ENCODE assay signal across 9 cellular contexts in the genomic region with DNA sequence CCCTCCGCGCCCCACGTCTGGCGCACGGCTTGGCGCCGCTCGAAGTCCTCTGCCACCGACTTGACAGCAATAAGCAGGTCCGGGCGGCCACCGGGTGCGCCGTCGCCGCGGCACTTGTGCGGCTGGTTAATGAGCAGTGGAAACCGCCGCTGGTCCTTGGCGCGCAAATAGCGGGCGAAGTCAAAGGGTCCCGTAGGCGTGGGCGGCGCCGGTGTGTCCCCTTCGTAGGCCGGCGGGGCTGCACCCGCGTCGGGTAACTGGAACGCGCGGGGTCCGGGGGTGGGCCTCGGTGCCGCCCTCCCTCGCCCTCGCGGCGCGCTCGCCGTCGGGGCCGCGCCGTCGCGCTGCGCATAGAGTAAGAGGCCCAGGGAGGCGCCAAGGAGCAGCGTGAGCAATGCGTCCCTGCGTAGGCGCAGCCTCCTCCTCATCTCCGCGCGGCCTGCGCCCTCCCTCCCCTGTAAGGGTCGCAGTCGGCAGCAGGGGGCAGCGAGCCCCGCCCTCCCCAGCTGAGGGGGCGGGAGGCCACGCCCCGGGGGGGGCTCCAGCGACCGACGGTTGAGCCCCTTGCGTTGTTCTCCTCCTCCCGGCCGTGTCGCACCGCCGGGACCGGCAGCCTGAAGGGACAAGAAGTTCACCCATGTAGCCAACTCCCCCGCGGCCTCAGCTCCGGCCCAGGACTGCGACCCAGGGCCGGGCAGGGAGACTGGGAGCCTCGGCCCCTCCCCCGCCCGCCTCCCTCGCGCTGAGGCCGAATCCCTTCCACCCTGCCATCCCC. TPM values are rescaled to one million over a fixed set of nuclear protein-coding genes. Genes with fewer than 3 reads are reported as not detected.
DNase-seq lines count a peak whose midpoint lies in the region; ATAC-seq and TF ChIP-seq lines count a peak whose summit lies in the region.
"Had no signal": no experiment of that assay in that cellular context is flagged by ENCODE, and none has a peak within 500 bp of the region (broad histone marks: within the 10 kb centered on the region; RNA-seq: fewer than 3 reads in every experiment).

No MANE protein-coding gene starts in this region.

- peaks cover 42% of the 10 kb centered on the region for H3K36me3 Mint-ChIP-seq in activated CD4-positive, alpha-beta T cell treated with anti-CD3 and anti-CD28 coated beads, Interleukin-2, amount 10 ng/mL, durations not matched to agents 24 days and 14 days (ENCODE audit: low read depth)
- peaks cover 28 to 34% of the 10 kb centered on the region in 2 donors for H3K36me3 Mint-ChIP-seq in naive B cell

- no peaks in the 10 kb centered on the region for H3K9me3 ChIP-seq in vagina

- peaks cover 30% of the 10 kb centered on the region for H3K4me1 Mint-ChIP-seq in activated CD4-positive, alpha-beta T cell treated with anti-CD3 and anti-CD28 coated beads, Interleukin-2, amount 10 ng/mL, durations not matched to agents 24 days and 14 days
- H3K4me1 Mint-ChIP-seq in naive B cell, result peaks cover 21 to 27% (median 23%) of the 10 kb centered on the region in 3 donors

- H3K27me3 ChIP-seq in vagina, result no peaks in the 10 kb centered on the region

- no peaks in the 10 kb centered on the region for H3K9me3 Mint-ChIP-seq in activated CD4-positive, alpha-beta T cell treated with anti-CD3 and anti-CD28 coated beads, Interleukin-2, amount 10 ng/mL, durations not matched to agents 24 days and 14 days
- H3K9me3 Mint-ChIP-seq in naive B cell, result no peaks in the 10 kb centered on the region

- peak; percentile 40 for ATAC-seq in HG03354 (IDR thresholded peaks at IDR 0.05; ENCODE audit: poor library complexity, severe bottlenecking, unreplicated experiment)
- peak; percentile 50 to 56 for ATAC-seq in naive B cell (ENCODE audit: low read depth in 2 of 2)
- ATAC-seq in HG03095 (IDR thresholded peaks at IDR 0.05; ENCODE audit: unreplicated experiment), result no peak

- DNase-seq in NCI-H345 (lab: John Stamatoyannopoulos, UW) (peak; percentile 39), NCI-H345 treated with DMSO at 0.1 percent for 48 hours (lab: John Stamatoyannopoulos, UW; ENCODE audit: unreplicated experiment) (no peak), epithelial cell of proximal tubule (ENCODE audit: low read depth) (no peak), naive B cell (no peak), vagina (ENCODE audit: extremely low spot score in 2 of 2) (no peak)
- peak; percentile 85 for DNase-seq in activated CD4-positive, alpha-beta T cell treated with anti-CD3 and anti-CD28 coated beads, Interleukin-2, amount 10 ng/mL, durations not matched to agents 24 days and 14 days

- H3K27ac Mint-ChIP-seq in activated CD4-positive, alpha-beta T cell treated with anti-CD3 and anti-CD28 coated beads, Interleukin-2, amount 10 ng/mL, durations not matched to agents 24 days and 14 days, result no peak overlapping the region
- H3K27ac Mint-ChIP-seq in naive B cell, result no peak overlapping the region
- H3K27ac Mint-ChIP-seq: activated naive CD8-positive, alpha-beta T cell had no signal

- H3K27ac ChIP-seq in vagina, result peak overlapping the region; percentile 85

- peak overlapping the region; percentile 70 for H3K4me3 Mint-ChIP-seq in activated CD4-positive, alpha-beta T cell treated with anti-CD3 and anti-CD28 coated beads, Interleukin-2, amount 10 ng/mL, durations not matched to agents 24 days and 14 days
- peak overlapping the region in 2 of 8 donors; percentile 60 to 74 for H3K4me3 Mint-ChIP-seq in naive B cell

- H3K4me1 ChIP-seq in vagina, result peaks cover 17% of the 10 kb centered on the region

- no peak for TF ChIP-seq CTCF in epithelial cell of proximal tubule (conservative IDR thresholded peaks at IDR 0.05; ENCODE audit: low read depth, low read length)
- TF ChIP-seq CTCF in vagina (IDR thresholded peaks at IDR 0.05), result no peak

- no peak for TF ChIP-seq POLR2A in vagina (IDR thresholded peaks at IDR 0.05)

- H3K36me3 ChIP-seq in vagina, result peaks cover 0 to 33% of the 10 kb centered on the region in 2 donors

- intact Hi-C loops in activated CD4-positive, alpha-beta T cell treated with anti-CD3 and anti-CD28 coated beads, Interleukin-2, amount 10 ng/mL, durations not matched to agents 24 days and 14 days (cut with micrococcal nuclease), result no loop called here
- intact Hi-C loops in vagina (cut with DNase I), result loop anchor here (5.0 kb wide), 1 partner anchor 37 kb away; no protein-coding TSS in a partner anchor

- H3K4me3 ChIP-seq in epithelial cell of proximal tubule (ENCODE audit: low read depth, low read length) (peak overlapping the region; percentile 64), vagina (peak overlapping the region; percentile 60 to 71)

- no peaks in the 10 kb centered on the region for H3K27me3 Mint-ChIP-seq in activated CD4-positive, alpha-beta T cell treated with anti-CD3 and anti-CD28 coated beads, Interleukin-2, amount 10 ng/mL, durations not matched to agents 24 days and 14 days
- peaks cover 10 to 47% (median 29%) of the 10 kb centered on the region in 3 donors for H3K27me3 Mint-ChIP-seq in naive B cell

RNA-seq across cellular contexts. Expression of a gene that starts 0.6 kb away (rescaled TPM):
- 5.5 and 5.6 TPM in 2 replicates for total RNA-seq in activated CD4-positive, alpha-beta T cell treated with anti-CD3 and anti-CD28 coated beads, Interleukin-2, amount 10 ng/mL, durations not matched to agents 24 days and 14 days
- 1.0 and 2.0 TPM in 2 replicates for total RNA-seq in epithelial cell of proximal tubule
- polyA plus RNA-seq in naive B cell (ENCODE audit: low read depth in 6 of 6), result under 1 TPM in 4 of 6 donors, not detected in 2; 0.09 to 0.73 (median 0.36) TPM
- total RNA-seq in vagina, result 12.8 TPM

RNA-seq across cellular contexts. Expression of a gene that starts 9.5 kb away (rescaled TPM):
- 28.9 and 30.1 TPM in 2 replicates for total RNA-seq in activated CD4-positive, alpha-beta T cell treated with anti-CD3 and anti-CD28 coated beads, Interleukin-2, amount 10 ng/mL, durations not matched to agents 24 days and 14 days
- total RNA-seq in epithelial cell of proximal tubule (17.6 and 30.6 TPM in 2 replicates), vagina (22.3 TPM)
- polyA plus RNA-seq in naive B cell (ENCODE audit: low read depth in 6 of 6), result 10 to 100 TPM; 46.2 to 62.9 (median 54.4) TPM

RNA-seq across cellular contexts. Expression of a gene that starts 9.5 kb away (rescaled TPM):
- 25.1 and 30.0 TPM in 2 replicates for total RNA-seq in activated CD4-positive, alpha-beta T cell treated with anti-CD3 and anti-CD28 coated beads, Interleukin-2, amount 10 ng/mL, durations not matched to agents 24 days and 14 days
- 4.9 and 12.3 TPM in 2 replicates for total RNA-seq in epithelial cell of proximal tubule
- 1 to 10 TPM in 5 of 6 donors, not detected in 1; 1.0 to 2.0 (median 1.5) TPM for polyA plus RNA-seq in naive B cell (ENCODE audit: low read depth in 6 of 6)
- 31.4 TPM for total RNA-seq in vagina

RNA-seq across cellular contexts. Expression of a gene that starts 14.3 kb away (rescaled TPM):
- 48.5 and 54.0 TPM in 2 replicates for total RNA-seq in activated CD4-positive, alpha-beta T cell treated with anti-CD3 and anti-CD28 coated beads, Interleukin-2, amount 10 ng/mL, durations not matched to agents 24 days and 14 days
- total RNA-seq in epithelial cell of proximal tubule (0.14 and 0.63 TPM in 2 replicates), vagina (54.3 TPM)
- not detected for polyA plus RNA-seq in naive B cell (ENCODE audit: low read depth in 6 of 6)

RNA-seq across cellular contexts. Expression of a gene that starts 20.1 kb away (rescaled TPM):
- 31.0 and 36.7 TPM in 2 replicates for total RNA-seq in activated CD4-positive, alpha-beta T cell treated with anti-CD3 and anti-CD28 coated beads, Interleukin-2, amount 10 ng/mL, durations not matched to agents 24 days and 14 days
- total RNA-seq in epithelial cell of proximal tubule (12.5 and 39.4 TPM in 2 replicates), vagina (19.2 TPM)
- under 1 TPM in 1 of 6 donors, not detected in 5; 0.27 TPM for polyA plus RNA-seq in naive B cell (ENCODE audit: low read depth in 6 of 6)

Comparison
In these comparisons a context has a peak if more than half of its experiments do, and no peak if none do; other contexts are left out.
1. DNase-seq: peak in NCI-H345 (single experiment) and activated CD4-positive, alpha-beta T cell treated with anti-CD3 and anti-CD28 coated beads, Interleukin-2, amount 10 ng/mL, durations not matched to agents 24 days and 14 days (single experiment); none in NCI-H345 treated with DMSO at 0.1 percent for 48 hours (single experiment), epithelial cell of proximal tubule (single experiment), naive B cell (single experiment) and vagina (0 of 2).